1 cellular context compared by ENCODE assay signal in genomic region chr1:2985121-2985561, GRCh38.
TF ChIP-seq lines count a peak whose summit lies in the region.

No MANE protein-coding gene starts in this region.

TF ChIP-seq in HEK293, 187 proteins besides CTCF, POLR2A, EP300 and RAD21 (continued from another document and continues in another):
- TF ChIP-seq, protein P1, sequence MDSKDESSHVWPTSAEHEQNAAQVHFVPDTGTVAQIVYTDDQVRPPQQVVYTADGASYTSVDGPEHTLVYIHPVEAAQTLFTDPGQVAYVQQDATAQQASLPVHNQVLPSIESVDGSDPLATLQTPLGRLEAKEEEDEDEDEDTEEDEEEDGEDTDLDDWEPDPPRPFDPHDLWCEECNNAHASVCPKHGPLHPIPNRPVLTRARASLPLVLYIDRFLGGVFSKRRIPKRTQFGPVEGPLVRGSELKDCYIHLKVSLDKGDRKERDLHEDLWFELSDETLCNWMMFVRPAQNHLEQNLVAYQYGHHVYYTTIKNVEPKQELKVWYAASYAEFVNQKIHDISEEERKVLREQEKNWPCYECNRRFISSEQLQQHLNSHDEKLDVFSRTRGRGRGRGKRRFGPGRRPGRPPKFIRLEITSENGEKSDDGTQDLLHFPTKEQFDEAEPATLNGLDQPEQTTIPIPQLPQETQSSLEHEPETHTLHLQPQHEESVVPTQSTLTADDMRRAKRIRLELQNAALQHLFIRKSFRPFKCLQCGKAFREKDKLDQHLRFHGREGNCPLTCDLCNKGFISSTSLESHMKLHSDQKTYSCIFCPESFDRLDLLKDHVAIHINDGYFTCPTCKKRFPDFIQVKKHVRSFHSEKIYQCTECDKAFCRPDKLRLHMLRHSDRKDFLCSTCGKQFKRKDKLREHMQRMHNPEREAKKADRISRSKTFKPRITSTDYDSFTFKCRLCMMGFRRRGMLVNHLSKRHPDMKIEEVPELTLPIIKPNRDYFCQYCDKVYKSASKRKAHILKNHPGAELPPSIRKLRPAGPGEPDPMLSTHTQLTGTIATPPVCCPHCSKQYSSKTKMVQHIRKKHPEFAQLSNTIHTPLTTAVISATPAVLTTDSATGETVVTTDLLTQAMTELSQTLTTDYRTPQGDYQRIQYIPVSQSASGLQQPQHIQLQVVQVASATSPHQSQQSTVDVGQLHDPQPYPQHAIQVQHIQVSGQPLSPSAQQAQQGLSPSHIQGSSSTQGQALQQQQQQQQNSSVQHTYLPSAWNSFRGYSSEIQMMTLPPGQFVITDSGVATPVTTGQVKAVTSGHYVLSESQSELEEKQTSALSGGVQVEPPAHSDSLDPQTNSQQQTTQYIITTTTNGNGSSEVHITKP (tag by site-specific recombination; IDR thresholded peaks at IDR 0.05) = no peak
- no peak for TF ChIP-seq ZNF677 (tag by site-specific recombination; IDR thresholded peaks at IDR 0.05)
- TF ChIP-seq, protein P2, sequence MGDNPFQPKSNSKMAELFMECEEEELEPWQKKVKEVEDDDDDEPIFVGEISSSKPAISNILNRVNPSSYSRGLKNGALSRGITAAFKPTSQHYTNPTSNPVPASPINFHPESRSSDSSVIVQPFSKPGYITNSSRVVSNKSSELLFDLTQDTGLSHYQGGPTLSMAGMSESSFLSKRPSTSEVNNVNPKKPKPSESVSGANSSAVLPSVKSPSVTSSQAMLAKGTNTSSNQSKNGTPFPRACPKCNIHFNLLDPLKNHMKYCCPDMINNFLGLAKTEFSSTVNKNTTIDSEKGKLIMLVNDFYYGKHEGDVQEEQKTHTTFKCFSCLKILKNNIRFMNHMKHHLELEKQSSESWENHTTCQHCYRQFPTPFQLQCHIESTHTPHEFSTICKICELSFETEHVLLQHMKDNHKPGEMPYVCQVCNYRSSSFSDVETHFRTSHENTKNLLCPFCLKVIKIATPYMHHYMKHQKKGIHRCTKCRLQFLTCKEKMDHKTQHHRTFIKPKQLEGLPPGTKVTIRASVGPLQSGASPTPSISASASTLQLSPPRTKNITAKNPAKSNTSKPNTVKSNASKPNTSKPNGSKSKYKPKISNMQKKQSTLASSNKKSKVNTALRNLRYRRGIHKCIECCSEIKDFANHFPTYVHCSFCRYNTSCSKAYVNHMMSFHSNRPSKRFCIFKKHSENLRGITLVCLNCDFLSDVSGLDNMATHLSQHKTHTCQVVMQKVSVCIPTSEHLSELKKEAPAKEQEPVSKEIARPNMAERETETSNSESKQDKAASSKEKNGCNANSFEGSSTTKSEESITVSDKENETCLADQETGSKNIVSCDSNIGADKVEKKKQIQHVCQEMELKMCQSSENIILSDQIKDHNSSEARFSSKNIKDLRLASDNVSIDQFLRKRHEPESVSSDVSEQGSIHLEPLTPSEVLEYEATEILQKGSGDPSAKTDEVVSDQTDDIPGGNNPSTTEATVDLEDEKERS (tag by site-specific recombination; IDR thresholded peaks at IDR 0.05) = no peak
- no peak for TF ChIP-seq ZNF707 (tag by site-specific recombination; IDR thresholded peaks at IDR 0.05)
- no peak for TF ChIP-seq PRDM2 (tag by site-specific recombination; IDR thresholded peaks at IDR 0.05; ENCODE audit: borderline replicate concordance)
- no peak for TF ChIP-seq SP3 (tag by site-specific recombination; IDR thresholded peaks at IDR 0.05)
- no peak for TF ChIP-seq SP2 (tag by site-specific recombination; IDR thresholded peaks at IDR 0.05)
- no peak for TF ChIP-seq BCL11B (tag by site-specific recombination; IDR thresholded peaks at IDR 0.05; ENCODE audit: low read depth)
- TF ChIP-seq, protein P3, sequence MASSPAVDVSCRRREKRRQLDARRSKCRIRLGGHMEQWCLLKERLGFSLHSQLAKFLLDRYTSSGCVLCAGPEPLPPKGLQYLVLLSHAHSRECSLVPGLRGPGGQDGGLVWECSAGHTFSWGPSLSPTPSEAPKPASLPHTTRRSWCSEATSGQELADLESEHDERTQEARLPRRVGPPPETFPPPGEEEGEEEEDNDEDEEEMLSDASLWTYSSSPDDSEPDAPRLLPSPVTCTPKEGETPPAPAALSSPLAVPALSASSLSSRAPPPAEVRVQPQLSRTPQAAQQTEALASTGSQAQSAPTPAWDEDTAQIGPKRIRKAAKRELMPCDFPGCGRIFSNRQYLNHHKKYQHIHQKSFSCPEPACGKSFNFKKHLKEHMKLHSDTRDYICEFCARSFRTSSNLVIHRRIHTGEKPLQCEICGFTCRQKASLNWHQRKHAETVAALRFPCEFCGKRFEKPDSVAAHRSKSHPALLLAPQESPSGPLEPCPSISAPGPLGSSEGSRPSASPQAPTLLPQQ (tag by site-specific recombination; IDR thresholded peaks at IDR 0.05) = no peak; the same call in 1 of the 2 replicates
- no peak for TF ChIP-seq ZNF280C (tag by site-specific recombination; IDR thresholded peaks at IDR 0.05)
- TF ChIP-seq ZNF549 (tag by site-specific recombination; IDR thresholded peaks at IDR 0.05) = no peak
- TF ChIP-seq ZNF133 (tag by site-specific recombination; IDR thresholded peaks at IDR 0.05) = no peak
- TF ChIP-seq, protein P4, sequence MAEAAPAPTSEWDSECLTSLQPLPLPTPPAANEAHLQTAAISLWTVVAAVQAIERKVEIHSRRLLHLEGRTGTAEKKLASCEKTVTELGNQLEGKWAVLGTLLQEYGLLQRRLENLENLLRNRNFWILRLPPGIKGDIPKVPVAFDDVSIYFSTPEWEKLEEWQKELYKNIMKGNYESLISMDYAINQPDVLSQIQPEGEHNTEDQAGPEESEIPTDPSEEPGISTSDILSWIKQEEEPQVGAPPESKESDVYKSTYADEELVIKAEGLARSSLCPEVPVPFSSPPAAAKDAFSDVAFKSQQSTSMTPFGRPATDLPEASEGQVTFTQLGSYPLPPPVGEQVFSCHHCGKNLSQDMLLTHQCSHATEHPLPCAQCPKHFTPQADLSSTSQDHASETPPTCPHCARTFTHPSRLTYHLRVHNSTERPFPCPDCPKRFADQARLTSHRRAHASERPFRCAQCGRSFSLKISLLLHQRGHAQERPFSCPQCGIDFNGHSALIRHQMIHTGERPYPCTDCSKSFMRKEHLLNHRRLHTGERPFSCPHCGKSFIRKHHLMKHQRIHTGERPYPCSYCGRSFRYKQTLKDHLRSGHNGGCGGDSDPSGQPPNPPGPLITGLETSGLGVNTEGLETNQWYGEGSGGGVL (tag by site-specific recombination; IDR thresholded peaks at IDR 0.05) = no peak
- TF ChIP-seq, protein P5, sequence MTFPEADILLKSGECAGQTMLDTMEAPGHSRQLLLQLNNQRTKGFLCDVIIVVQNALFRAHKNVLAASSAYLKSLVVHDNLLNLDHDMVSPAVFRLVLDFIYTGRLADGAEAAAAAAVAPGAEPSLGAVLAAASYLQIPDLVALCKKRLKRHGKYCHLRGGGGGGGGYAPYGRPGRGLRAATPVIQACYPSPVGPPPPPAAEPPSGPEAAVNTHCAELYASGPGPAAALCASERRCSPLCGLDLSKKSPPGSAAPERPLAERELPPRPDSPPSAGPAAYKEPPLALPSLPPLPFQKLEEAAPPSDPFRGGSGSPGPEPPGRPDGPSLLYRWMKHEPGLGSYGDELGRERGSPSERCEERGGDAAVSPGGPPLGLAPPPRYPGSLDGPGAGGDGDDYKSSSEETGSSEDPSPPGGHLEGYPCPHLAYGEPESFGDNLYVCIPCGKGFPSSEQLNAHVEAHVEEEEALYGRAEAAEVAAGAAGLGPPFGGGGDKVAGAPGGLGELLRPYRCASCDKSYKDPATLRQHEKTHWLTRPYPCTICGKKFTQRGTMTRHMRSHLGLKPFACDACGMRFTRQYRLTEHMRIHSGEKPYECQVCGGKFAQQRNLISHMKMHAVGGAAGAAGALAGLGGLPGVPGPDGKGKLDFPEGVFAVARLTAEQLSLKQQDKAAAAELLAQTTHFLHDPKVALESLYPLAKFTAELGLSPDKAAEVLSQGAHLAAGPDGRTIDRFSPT (tag by site-specific recombination; IDR thresholded peaks at IDR 0.05) = no peak
- TF ChIP-seq BCL11A (tag by site-specific recombination; IDR thresholded peaks at IDR 0.05; ENCODE audit: low read depth) = no peak
- TF ChIP-seq ZNF184 (tag by site-specific recombination; IDR thresholded peaks at IDR 0.05) = no peak
- no peak for TF ChIP-seq ZSCAN16 (tag by site-specific recombination; IDR thresholded peaks at IDR 0.05)
- no peak for TF ChIP-seq ZNF24 (tag by site-specific recombination; IDR thresholded peaks at IDR 0.05)
- TF ChIP-seq ZNF132 (tag by site-specific recombination; IDR thresholded peaks at IDR 0.05; ENCODE audit: borderline replicate concordance) = no peak
- TF ChIP-seq REST (tag by site-specific recombination; IDR thresholded peaks at IDR 0.05) = no peak
- TF ChIP-seq, protein P6, sequence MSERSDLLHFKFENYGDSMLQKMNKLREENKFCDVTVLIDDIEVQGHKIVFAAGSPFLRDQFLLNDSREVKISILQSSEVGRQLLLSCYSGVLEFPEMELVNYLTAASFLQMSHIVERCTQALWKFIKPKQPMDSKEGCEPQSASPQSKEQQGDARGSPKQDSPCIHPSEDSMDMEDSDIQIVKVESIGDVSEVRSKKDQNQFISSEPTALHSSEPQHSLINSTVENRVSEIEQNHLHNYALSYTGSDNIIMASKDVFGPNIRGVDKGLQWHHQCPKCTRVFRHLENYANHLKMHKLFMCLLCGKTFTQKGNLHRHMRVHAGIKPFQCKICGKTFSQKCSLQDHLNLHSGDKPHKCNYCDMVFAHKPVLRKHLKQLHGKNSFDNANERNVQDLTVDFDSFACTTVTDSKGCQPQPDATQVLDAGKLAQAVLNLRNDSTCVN (tag by site-specific recombination; optimal IDR thresholded peaks at IDR 0.05) = no peak
